18 cellular contexts compared by ENCODE assay signal in genomic region chr7:141386881-141387280, GRCh38.
DNase-seq lines count a peak whose midpoint lies in the region; ATAC-seq and TF ChIP-seq lines count a peak whose summit lies in the region.
"Had no signal": no experiment of that assay in that cellular context is flagged by ENCODE, and none has a peak within 500 bp of the region (broad histone marks: within the 10 kb centered on the region; RNA-seq: fewer than 3 reads in every experiment).

No MANE protein-coding gene starts in this region.

- H3K27me3 Mint-ChIP-seq in CD8-positive, alpha-beta T cell (ENCODE audit: low read depth): peaks cover 15% of the 10 kb centered on the region

- no peak overlapping the region for H3K4me3 ChIP-seq in CD8-positive, alpha-beta T cell (ENCODE audit: low read depth, low read length)
- H3K4me3 ChIP-seq: BLaER1 treated with 17β-estradiol and CSF1 and Interleukin-3, amounts not matched to agents 10 nM and 100 nM had no signal

- intact Hi-C loops in CD8-positive, alpha-beta T cell (cut with DNase I, micrococcal nuclease): no loop called here

- H3K4me3 Mint-ChIP-seq in CD8-positive, alpha-beta T cell: no peak overlapping the region
- H3K4me3 Mint-ChIP-seq: B cell; CD8-positive, alpha-beta memory T cell had no signal

- H3K27ac ChIP-seq in CD8-positive, alpha-beta T cell (ENCODE audit: low read depth, low read length): no peak overlapping the region
- H3K27ac ChIP-seq: BLaER1 treated with 17β-estradiol and CSF1 and Interleukin-3, amounts not matched to agents 10 nM and 100 nM had no signal

- no peaks in the 10 kb centered on the region for H3K27me3 ChIP-seq in CD8-positive, alpha-beta T cell (ENCODE audit: insufficient read depth, low read length)
- H3K27me3 ChIP-seq: BLaER1 treated with 17β-estradiol and CSF1 and Interleukin-3, amounts not matched to agents 10 nM and 100 nM had no signal

- no peaks in the 10 kb centered on the region for H3K9me3 ChIP-seq in CD8-positive, alpha-beta T cell (ENCODE audit: low read length)
- H3K9me3 ChIP-seq: BLaER1 treated with 17β-estradiol and CSF1 and Interleukin-3, amounts not matched to agents 10 nM and 100 nM had no signal

- CTCF ChIA-PET in CD8-positive, alpha-beta T cell (lab: Charles Lee): no interaction called here

- POLR2A ChIA-PET in CD8-positive, alpha-beta T cell (lab: Charles Lee): no interaction called here

- no peaks in the 10 kb centered on the region for H3K4me1 ChIP-seq in CD8-positive, alpha-beta T cell (ENCODE audit: insufficient read depth, low read length)
- H3K4me1 ChIP-seq: BLaER1 treated with 17β-estradiol and CSF1 and Interleukin-3, amounts not matched to agents 10 nM and 100 nM had no signal

- H3K9me3 Mint-ChIP-seq in CD8-positive, alpha-beta T cell: no peaks in the 10 kb centered on the region

- no peak for TF ChIP-seq CTCF in CD8-positive, alpha-beta T cell (IDR thresholded peaks at IDR 0.05)

- DNase-seq in ELR (ENCODE audit: low read depth) (peak; percentile 1), NCI-H226 (peak; percentile 85), kidney tubule cell (ENCODE audit: low spot score) (peak; percentile 7)
- DNase-seq in stimulated activated CD4-positive, alpha-beta T cell treated with anti-CD3 and anti-CD28 coated beads, Interleukin-4, amount 100 ng/mL, for 4 hours: no peak
- no peak for DNase-seq in activated effector memory CD4-positive, alpha-beta T cell treated with Interleukin-2 at 50 U/mL for 16 hours
- no peak for DNase-seq in stimulated activated CD4-positive, alpha-beta T cell treated with anti-CD3 and anti-CD28 coated beads, Interleukin-15, amount 100 ng/mL, for 24 hours
- DNase-seq in CD8-positive, alpha-beta T cell: no peak
- DNase-seq: CD8-positive, alpha-beta memory T cell; COR-L47; DMS 273 treated with DMSO at 0.1 percent for 48 hours; DMS53; DND-41; GF-D8; GOT3; H7 had no signal

- no peaks in the 10 kb centered on the region for H3K36me3 Mint-ChIP-seq in CD8-positive, alpha-beta T cell
- H3K36me3 Mint-ChIP-seq: CD8-positive, alpha-beta memory T cell had no signal

- ATAC-seq in CD8-positive, alpha-beta T cell: no peak
- ATAC-seq: HCT116 had no signal

- no peaks in the 10 kb centered on the region for H3K4me1 Mint-ChIP-seq in CD8-positive, alpha-beta T cell (ENCODE audit: low read depth)
- H3K4me1 Mint-ChIP-seq: B cell; CD8-positive, alpha-beta memory T cell had no signal

- H3K27ac Mint-ChIP-seq in CD8-positive, alpha-beta T cell: no peak overlapping the region
- H3K27ac Mint-ChIP-seq: B cell had no signal

- no peaks in the 10 kb centered on the region for H3K36me3 ChIP-seq in CD8-positive, alpha-beta T cell (ENCODE audit: insufficient read depth, low read length)
- H3K36me3 ChIP-seq: BLaER1 treated with 17β-estradiol and CSF1 and Interleukin-3, amounts not matched to agents 10 nM and 100 nM had no signal

Comparison
In these comparisons a context has a peak if more than half of its experiments do, and no peak if none do; other contexts are left out.
1. DNase-seq: peak in ELR (single experiment), NCI-H226 (single experiment) and kidney tubule cell (single experiment); none in stimulated activated CD4-positive, alpha-beta T cell treated with anti-CD3 and anti-CD28 coated beads, Interleukin-4, amount 100 ng/mL, for 4 hours (0 of 2), activated effector memory CD4-positive, alpha-beta T cell treated with Interleukin-2 at 50 U/mL for 16 hours (single experiment), stimulated activated CD4-positive, alpha-beta T cell treated with anti-CD3 and anti-CD28 coated beads, Interleukin-15, amount 100 ng/mL, for 24 hours (single experiment) and CD8-positive, alpha-beta T cell (0 of 7).